1 cellular context compared by ENCODE assay signal in genomic region chr2:62287895-62288589, GRCh38.
TF ChIP-seq lines count a peak whose summit lies in the region.

No MANE protein-coding gene starts in this region.

TF ChIP-seq in K562, 482 proteins besides CTCF, POLR2A, EP300 and RAD21 (continued from another document and continues in another):
- no peak for TF ChIP-seq ZBTB26 (CRISPR knock-in tag; IDR thresholded peaks at IDR 0.05)
- TF ChIP-seq HDAC3 (IDR thresholded peaks at IDR 0.05; ENCODE audit: borderline replicate concordance, partially characterized antibody): no peak
- TF ChIP-seq TBP (optimal IDR thresholded peaks at IDR 0.05; ENCODE audit: low read depth, low read length): no peak
- TF ChIP-seq, protein P1, sequence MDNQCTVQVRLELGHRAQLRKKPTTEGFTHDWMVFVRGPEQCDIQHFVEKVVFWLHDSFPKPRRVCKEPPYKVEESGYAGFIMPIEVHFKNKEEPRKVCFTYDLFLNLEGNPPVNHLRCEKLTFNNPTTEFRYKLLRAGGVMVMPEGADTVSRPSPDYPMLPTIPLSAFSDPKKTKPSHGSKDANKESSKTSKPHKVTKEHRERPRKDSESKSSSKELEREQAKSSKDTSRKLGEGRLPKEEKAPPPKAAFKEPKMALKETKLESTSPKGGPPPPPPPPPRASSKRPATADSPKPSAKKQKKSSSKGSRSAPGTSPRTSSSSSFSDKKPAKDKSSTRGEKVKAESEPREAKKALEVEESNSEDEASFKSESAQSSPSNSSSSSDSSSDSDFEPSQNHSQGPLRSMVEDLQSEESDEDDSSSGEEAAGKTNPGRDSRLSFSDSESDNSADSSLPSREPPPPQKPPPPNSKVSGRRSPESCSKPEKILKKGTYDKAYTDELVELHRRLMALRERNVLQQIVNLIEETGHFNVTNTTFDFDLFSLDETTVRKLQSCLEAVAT (IDR thresholded peaks at IDR 0.05): no peak
- TF ChIP-seq RBBP5 (IDR thresholded peaks at IDR 0.05; ENCODE audit: borderline replicate concordance, insufficient read depth, low read length, poor library complexity, severe bottlenecking): no peak
- TF ChIP-seq KLF10 (CRISPR knock-in tag; IDR thresholded peaks at IDR 0.05): no peak
- TF ChIP-seq NELFE (IDR thresholded peaks at IDR 0.05; ENCODE audit: insufficient read depth, insufficient read length): no peak
- TF ChIP-seq NBN (IDR thresholded peaks at IDR 0.05; ENCODE audit: low read depth): peak; percentile 51
- TF ChIP-seq TAL1 (IDR thresholded peaks at IDR 0.05): peak; percentile 9; the same call in 1 of the 2 replicates
- TF ChIP-seq NFIX (CRISPR knock-in tag; IDR thresholded peaks at IDR 0.05; ENCODE audit: low read depth): peak; percentile 81
- no peak for TF ChIP-seq ETS2 (tag; IDR thresholded peaks at IDR 0.05; ENCODE audit: borderline replicate concordance, poor library complexity, severe bottlenecking)
- TF ChIP-seq TFE3 (CRISPR knock-in tag; IDR thresholded peaks at IDR 0.05): no peak
- no peak for TF ChIP-seq ADNP (tag; IDR thresholded peaks at IDR 0.05)
- no peak for TF ChIP-seq PTBP1 (IDR thresholded peaks at IDR 0.05; ENCODE audit: low read depth, low read length)
- TF ChIP-seq, protein P2, sequence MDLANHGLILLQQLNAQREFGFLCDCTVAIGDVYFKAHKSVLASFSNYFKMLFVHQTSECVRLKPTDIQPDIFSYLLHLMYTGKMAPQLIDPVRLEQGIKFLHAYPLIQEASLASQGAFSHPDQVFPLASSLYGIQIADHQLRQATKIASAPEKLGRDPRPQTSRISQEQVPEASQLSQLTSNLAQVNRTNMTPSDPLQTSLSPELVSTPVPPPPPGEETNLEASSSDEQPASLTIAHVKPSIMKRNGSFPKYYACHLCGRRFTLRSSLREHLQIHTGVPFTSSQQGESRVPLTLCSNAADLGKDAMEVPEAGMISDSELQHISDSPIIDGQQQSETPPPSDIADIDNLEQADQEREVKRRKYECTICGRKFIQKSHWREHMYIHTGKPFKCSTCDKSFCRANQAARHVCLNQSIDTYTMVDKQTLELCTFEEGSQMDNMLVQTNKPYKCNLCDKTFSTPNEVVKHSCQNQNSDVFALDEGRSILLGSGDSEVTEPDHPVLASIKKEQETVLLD (IDR thresholded peaks at IDR 0.05): peak; percentile 58; the same call in 1 of the 2 replicates
- no peak for TF ChIP-seq RBM15 (IDR thresholded peaks at IDR 0.05; ENCODE audit: insufficient read depth, low read length)
- TF ChIP-seq, protein P3, sequence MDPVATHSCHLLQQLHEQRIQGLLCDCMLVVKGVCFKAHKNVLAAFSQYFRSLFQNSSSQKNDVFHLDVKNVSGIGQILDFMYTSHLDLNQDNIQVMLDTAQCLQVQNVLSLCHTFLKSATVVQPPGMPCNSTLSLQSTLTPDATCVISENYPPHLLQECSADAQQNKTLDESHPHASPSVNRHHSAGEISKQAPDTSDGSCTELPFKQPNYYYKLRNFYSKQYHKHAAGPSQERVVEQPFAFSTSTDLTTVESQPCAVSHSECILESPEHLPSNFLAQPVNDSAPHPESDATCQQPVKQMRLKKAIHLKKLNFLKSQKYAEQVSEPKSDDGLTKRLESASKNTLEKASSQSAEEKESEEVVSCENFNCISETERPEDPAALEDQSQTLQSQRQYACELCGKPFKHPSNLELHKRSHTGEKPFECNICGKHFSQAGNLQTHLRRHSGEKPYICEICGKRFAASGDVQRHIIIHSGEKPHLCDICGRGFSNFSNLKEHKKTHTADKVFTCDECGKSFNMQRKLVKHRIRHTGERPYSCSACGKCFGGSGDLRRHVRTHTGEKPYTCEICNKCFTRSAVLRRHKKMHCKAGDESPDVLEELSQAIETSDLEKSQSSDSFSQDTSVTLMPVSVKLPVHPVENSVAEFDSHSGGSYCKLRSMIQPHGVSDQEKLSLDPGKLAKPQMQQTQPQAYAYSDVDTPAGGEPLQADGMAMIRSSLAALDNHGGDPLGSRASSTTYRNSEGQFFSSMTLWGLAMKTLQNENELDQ (CRISPR knock-in tag; IDR thresholded peaks at IDR 0.05; ENCODE audit: borderline replicate concordance): no peak
- TF ChIP-seq EGR1 (conservative IDR thresholded peaks at IDR 0.05): no peak
- peak in 1 of 2 experiments; percentile 49; a peak in 1 of 4 replicates for TF ChIP-seq RCOR1 (IDR thresholded peaks at IDR 0.05; ENCODE audit: borderline replicate concordance in 1 of 2, low read depth in 2 of 2, low read length in 2 of 2)
- no peak for TF ChIP-seq ILF3 (IDR thresholded peaks at IDR 0.05; ENCODE audit: borderline replicate concordance)
- TF ChIP-seq ZNF134 (CRISPR knock-in tag; conservative IDR thresholded peaks at IDR 0.05): no peak
- no peak for TF ChIP-seq IRF2 (CRISPR knock-in tag; IDR thresholded peaks at IDR 0.05)
- peak; percentile 55 for TF ChIP-seq SMARCA4 (IDR thresholded peaks at IDR 0.05)
- TF ChIP-seq ZBED1 (IDR thresholded peaks at IDR 0.05): no peak
- TF ChIP-seq CREM (IDR thresholded peaks at IDR 0.05; ENCODE audit: low read depth): 0 out of 2 replicates have a peak, but pooled peaks have one; percentile 18
- TF ChIP-seq, protein P4, sequence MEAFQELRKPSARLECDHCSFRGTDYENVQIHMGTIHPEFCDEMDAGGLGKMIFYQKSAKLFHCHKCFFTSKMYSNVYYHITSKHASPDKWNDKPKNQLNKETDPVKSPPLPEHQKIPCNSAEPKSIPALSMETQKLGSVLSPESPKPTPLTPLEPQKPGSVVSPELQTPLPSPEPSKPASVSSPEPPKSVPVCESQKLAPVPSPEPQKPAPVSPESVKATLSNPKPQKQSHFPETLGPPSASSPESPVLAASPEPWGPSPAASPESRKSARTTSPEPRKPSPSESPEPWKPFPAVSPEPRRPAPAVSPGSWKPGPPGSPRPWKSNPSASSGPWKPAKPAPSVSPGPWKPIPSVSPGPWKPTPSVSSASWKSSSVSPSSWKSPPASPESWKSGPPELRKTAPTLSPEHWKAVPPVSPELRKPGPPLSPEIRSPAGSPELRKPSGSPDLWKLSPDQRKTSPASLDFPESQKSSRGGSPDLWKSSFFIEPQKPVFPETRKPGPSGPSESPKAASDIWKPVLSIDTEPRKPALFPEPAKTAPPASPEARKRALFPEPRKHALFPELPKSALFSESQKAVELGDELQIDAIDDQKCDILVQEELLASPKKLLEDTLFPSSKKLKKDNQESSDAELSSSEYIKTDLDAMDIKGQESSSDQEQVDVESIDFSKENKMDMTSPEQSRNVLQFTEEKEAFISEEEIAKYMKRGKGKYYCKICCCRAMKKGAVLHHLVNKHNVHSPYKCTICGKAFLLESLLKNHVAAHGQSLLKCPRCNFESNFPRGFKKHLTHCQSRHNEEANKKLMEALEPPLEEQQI (IDR thresholded peaks at IDR 0.05): no peak
- TF ChIP-seq, protein P5, sequence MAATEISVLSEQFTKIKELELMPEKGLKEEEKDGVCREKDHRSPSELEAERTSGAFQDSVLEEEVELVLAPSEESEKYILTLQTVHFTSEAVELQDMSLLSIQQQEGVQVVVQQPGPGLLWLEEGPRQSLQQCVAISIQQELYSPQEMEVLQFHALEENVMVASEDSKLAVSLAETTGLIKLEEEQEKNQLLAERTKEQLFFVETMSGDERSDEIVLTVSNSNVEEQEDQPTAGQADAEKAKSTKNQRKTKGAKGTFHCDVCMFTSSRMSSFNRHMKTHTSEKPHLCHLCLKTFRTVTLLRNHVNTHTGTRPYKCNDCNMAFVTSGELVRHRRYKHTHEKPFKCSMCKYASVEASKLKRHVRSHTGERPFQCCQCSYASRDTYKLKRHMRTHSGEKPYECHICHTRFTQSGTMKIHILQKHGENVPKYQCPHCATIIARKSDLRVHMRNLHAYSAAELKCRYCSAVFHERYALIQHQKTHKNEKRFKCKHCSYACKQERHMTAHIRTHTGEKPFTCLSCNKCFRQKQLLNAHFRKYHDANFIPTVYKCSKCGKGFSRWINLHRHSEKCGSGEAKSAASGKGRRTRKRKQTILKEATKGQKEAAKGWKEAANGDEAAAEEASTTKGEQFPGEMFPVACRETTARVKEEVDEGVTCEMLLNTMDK (IDR thresholded peaks at IDR 0.05; ENCODE audit: borderline replicate concordance, insufficient read depth, low read depth, low read length, poor library complexity, severe bottlenecking): no peak
- peak; percentile 75; the same call in 1 of the 2 replicates for TF ChIP-seq GATAD2A (IDR thresholded peaks at IDR 0.05)
- TF ChIP-seq CREB3L1 (IDR thresholded peaks at IDR 0.05; ENCODE audit: borderline replicate concordance, low read depth): no peak
- TF ChIP-seq HNRNPK (IDR thresholded peaks at IDR 0.05; ENCODE audit: low read depth, low read length, poor library complexity, severe bottlenecking): no peak
- peak; percentile 10 for TF ChIP-seq PRDM10 (IDR thresholded peaks at IDR 0.05; ENCODE audit: partially characterized antibody)
- no peak for TF ChIP-seq HOXB6 (CRISPR knock-in tag; IDR thresholded peaks at IDR 0.05; ENCODE audit: borderline replicate concordance)
- peak; percentile 20; the same call in 1 of the 2 replicates for TF ChIP-seq KLF6 (CRISPR knock-in tag; IDR thresholded peaks at IDR 0.05; ENCODE audit: borderline replicate concordance)
- no peak; the same call in 1 of the 2 replicates for TF ChIP-seq CC2D1A (IDR thresholded peaks at IDR 0.05)
- TF ChIP-seq MAFG (tag; conservative IDR thresholded peaks at IDR 0.05): no peak
- TF ChIP-seq NCOA6 (IDR thresholded peaks at IDR 0.05): no peak
- no peak for TF ChIP-seq ZNF184 (CRISPR knock-in tag; IDR thresholded peaks at IDR 0.05)
- TF ChIP-seq SNIP1 (IDR thresholded peaks at IDR 0.05; ENCODE audit: low read depth): no peak
- no peak for TF ChIP-seq ZBTB34 (CRISPR knock-in tag; IDR thresholded peaks at IDR 0.05)
